In genomic region chr1:79353224-79353623, GRCh38 we compare ENCODE assay signal across 9 cellular contexts.
DNase-seq lines count a peak whose midpoint lies in the region; ATAC-seq and TF ChIP-seq lines count a peak whose summit lies in the region.
"Had no signal": no experiment of that assay in that cellular context is flagged by ENCODE, and none has a peak within 500 bp of the region (broad histone marks: within the 10 kb centered on the region; RNA-seq: fewer than 3 reads in every experiment).

No MANE protein-coding gene starts in this region.

- no peak overlapping the region for H3K27ac Mint-ChIP-seq in activated CD8-positive, alpha-beta T cell treated with anti-CD3 and anti-CD28 coated beads for 36 hours
- H3K27ac Mint-ChIP-seq in activated CD8-positive, alpha-beta T cell treated with anti-CD3 and anti-CD28 coated beads, Interleukin-2, amount 10 ng/mL, durations not matched to agents 7 days and 5 days: no peak overlapping the region
- H3K27ac Mint-ChIP-seq: activated naive CD4-positive, alpha-beta T cell treated with anti-CD3 and anti-CD28 coated beads, Interleukin-2, amount 50 U/mL, for 24 hours had no signal

- peak; percentile 2 for DNase-seq in activated CD8-positive, alpha-beta T cell treated with anti-CD3 and anti-CD28 coated beads for 36 hours
- DNase-seq in activated CD8-positive, alpha-beta T cell treated with anti-CD3 and anti-CD28 coated beads, Interleukin-2, amount 10 ng/mL, durations not matched to agents 7 days and 5 days: no peak
- peak; percentile 71 for DNase-seq in HT-29 (ENCODE audit: low spot score)
- DNase-seq in adipocyte (ENCODE audit: low read depth): peak; percentile 42
- DNase-seq in left lobe of liver (ENCODE audit: low spot score): no peak
- DNase-seq in NCI-H2227 (lab: John Stamatoyannopoulos, UW; ENCODE audit: unreplicated experiment): no peak

- H3K27me3 Mint-ChIP-seq in activated CD8-positive, alpha-beta T cell treated with anti-CD3 and anti-CD28 coated beads for 36 hours: no peaks in the 10 kb centered on the region
- no peaks in the 10 kb centered on the region for H3K27me3 Mint-ChIP-seq in activated CD8-positive, alpha-beta T cell treated with anti-CD3 and anti-CD28 coated beads, Interleukin-2, amount 10 ng/mL, durations not matched to agents 7 days and 5 days (ENCODE audit: low read depth)
- H3K27me3 Mint-ChIP-seq: activated naive CD4-positive, alpha-beta T cell treated with anti-CD3 and anti-CD28 coated beads, Interleukin-2, amount 50 U/mL, for 24 hours had no signal

- H3K9ac ChIP-seq in adipocyte (ENCODE audit: low read length): no peak overlapping the region

- H3K36me3 Mint-ChIP-seq in activated CD8-positive, alpha-beta T cell treated with anti-CD3 and anti-CD28 coated beads for 36 hours (ENCODE audit: low read depth): no peaks in the 10 kb centered on the region
- no peaks in the 10 kb centered on the region for H3K36me3 Mint-ChIP-seq in activated CD8-positive, alpha-beta T cell treated with anti-CD3 and anti-CD28 coated beads, Interleukin-2, amount 10 ng/mL, durations not matched to agents 7 days and 5 days (ENCODE audit: low read depth)
- H3K36me3 Mint-ChIP-seq: activated naive CD4-positive, alpha-beta T cell treated with anti-CD3 and anti-CD28 coated beads, Interleukin-2, amount 50 U/mL, for 24 hours had no signal

- no peak for TF ChIP-seq CTCF in activated CD8-positive, alpha-beta T cell treated with anti-CD3 and anti-CD28 coated beads for 36 hours (IDR thresholded peaks at IDR 0.05)

- no peak for ATAC-seq in activated CD8-positive, alpha-beta T cell treated with anti-CD3 and anti-CD28 coated beads for 36 hours
- no peak for ATAC-seq in activated CD8-positive, alpha-beta T cell treated with anti-CD3 and anti-CD28 coated beads, Interleukin-2, amount 10 ng/mL, durations not matched to agents 7 days and 5 days
- ATAC-seq in left lobe of liver: peak; percentile 76
- ATAC-seq in HG02970 (IDR thresholded peaks at IDR 0.05; ENCODE audit: low FRiP score, unreplicated experiment): no peak
- no peak for ATAC-seq in HG03460 (IDR thresholded peaks at IDR 0.05; ENCODE audit: unreplicated experiment)

- no peaks in the 10 kb centered on the region for H3K27me3 ChIP-seq in adipocyte (replicated peaks; ENCODE audit: control insufficient read depth, insufficient read depth, low read length)

- no peak overlapping the region for H3K4me3 ChIP-seq in adipocyte (ENCODE audit: low read length)

- intact Hi-C loops in activated CD8-positive, alpha-beta T cell treated with anti-CD3 and anti-CD28 coated beads for 36 hours (cut with micrococcal nuclease): no loop called here

- H3K9me3 ChIP-seq in adipocyte (ENCODE audit: control insufficient read depth, low read length): no peaks in the 10 kb centered on the region

- CTCF ChIA-PET in activated CD8-positive, alpha-beta T cell treated with anti-CD3 and anti-CD28 coated beads for 36 hours (lab: Charles Lee): interaction anchor here (0.9 to 1.7 kb wide), 3 partner anchors 9 to 514 kb away, joined by 3 to 8 read pairs (median 4); no protein-coding TSS in a partner anchor
- CTCF ChIA-PET in activated CD8-positive, alpha-beta T cell treated with anti-CD3 and anti-CD28 coated beads, Interleukin-2, amount 10 ng/mL, durations not matched to agents 7 days and 5 days (lab: Charles Lee): interaction anchor here (1.5 kb wide), 1 partner anchor 513 kb away, joined by 7 read pairs; no protein-coding TSS in a partner anchor

- POLR2A ChIA-PET in activated CD8-positive, alpha-beta T cell treated with anti-CD3 and anti-CD28 coated beads for 36 hours (lab: Charles Lee): no interaction called here
- POLR2A ChIA-PET in activated CD8-positive, alpha-beta T cell treated with anti-CD3 and anti-CD28 coated beads, Interleukin-2, amount 10 ng/mL, durations not matched to agents 7 days and 5 days (lab: Charles Lee): interaction anchor here (0.6 kb wide), 1 partner anchor 129 kb away, joined by 3 read pairs; no protein-coding TSS in a partner anchor

- H3K36me3 ChIP-seq in adipocyte (ENCODE audit: control insufficient read depth, insufficient read depth, low read length, severe bottlenecking): no peaks in the 10 kb centered on the region

- peaks cover 13% of the 10 kb centered on the region for H3K4me1 ChIP-seq in adipocyte (ENCODE audit: control insufficient read depth, insufficient read depth, low read length)

- peaks cover 1% of the 10 kb centered on the region for H3K9me3 Mint-ChIP-seq in activated CD8-positive, alpha-beta T cell treated with anti-CD3 and anti-CD28 coated beads for 36 hours
- H3K9me3 Mint-ChIP-seq in activated CD8-positive, alpha-beta T cell treated with anti-CD3 and anti-CD28 coated beads, Interleukin-2, amount 10 ng/mL, durations not matched to agents 7 days and 5 days (ENCODE audit: insufficient read depth): no peaks in the 10 kb centered on the region
- H3K9me3 Mint-ChIP-seq: activated naive CD4-positive, alpha-beta T cell treated with anti-CD3 and anti-CD28 coated beads, Interleukin-2, amount 50 U/mL, for 24 hours had no signal

- no peaks in the 10 kb centered on the region for H3K4me1 Mint-ChIP-seq in activated CD8-positive, alpha-beta T cell treated with anti-CD3 and anti-CD28 coated beads for 36 hours (ENCODE audit: low read depth)
- H3K4me1 Mint-ChIP-seq in activated CD8-positive, alpha-beta T cell treated with anti-CD3 and anti-CD28 coated beads, Interleukin-2, amount 10 ng/mL, durations not matched to agents 7 days and 5 days (ENCODE audit: low read depth): no peaks in the 10 kb centered on the region
- H3K4me1 Mint-ChIP-seq: activated naive CD4-positive, alpha-beta T cell treated with anti-CD3 and anti-CD28 coated beads, Interleukin-2, amount 50 U/mL, for 24 hours had no signal

- no peak overlapping the region for H3K4me3 Mint-ChIP-seq in activated CD8-positive, alpha-beta T cell treated with anti-CD3 and anti-CD28 coated beads for 36 hours
- no peak overlapping the region for H3K4me3 Mint-ChIP-seq in activated CD8-positive, alpha-beta T cell treated with anti-CD3 and anti-CD28 coated beads, Interleukin-2, amount 10 ng/mL, durations not matched to agents 7 days and 5 days
- H3K4me3 Mint-ChIP-seq: activated naive CD4-positive, alpha-beta T cell treated with anti-CD3 and anti-CD28 coated beads, Interleukin-2, amount 50 U/mL, for 24 hours had no signal

Comparison
In these comparisons a context has a peak if more than half of its experiments do, and no peak if none do; other contexts are left out.
1. DNase-seq: peak in activated CD8-positive, alpha-beta T cell treated with anti-CD3 and anti-CD28 coated beads for 36 hours (single experiment), HT-29 (single experiment) and adipocyte (single experiment); none in activated CD8-positive, alpha-beta T cell treated with anti-CD3 and anti-CD28 coated beads, Interleukin-2, amount 10 ng/mL, durations not matched to agents 7 days and 5 days (single experiment), left lobe of liver (single experiment) and NCI-H2227 (single experiment).